In genomic region chr9:95605826-95606555, GRCh38 we compare ENCODE assay signal across 1 cellular context.
TF ChIP-seq lines count a peak whose summit lies in the region.

No MANE protein-coding gene starts in this region.

TF ChIP-seq in GM23338, 12 proteins besides CTCF, POLR2A, EP300 and RAD21 (continued from another document):
- TF ChIP-seq ETS1 (IDR thresholded peaks at IDR 0.05) (no peak), EZH2phosphoT487 (IDR thresholded peaks at IDR 0.05; ENCODE audit: unreplicated experiment) (no peak), STAT1 (IDR thresholded peaks at IDR 0.05; ENCODE audit: unreplicated experiment) (no peak), POLR2AphosphoS5 (IDR thresholded peaks at IDR 0.05; ENCODE audit: low read depth) (no peak), EZH2 (IDR thresholded peaks at IDR 0.05; ENCODE audit: low read depth, unreplicated experiment) (no peak), ZNF462 (CRISPR knock-in tag; IDR thresholded peaks at IDR 0.05) (no peak), NANOG (IDR thresholded peaks at IDR 0.05; ENCODE audit: borderline replicate concordance) (no peak), REST (IDR thresholded peaks at IDR 0.05; ENCODE audit: unreplicated experiment) (no peak), CREB1 (CRISPR knock-in tag; IDR thresholded peaks at IDR 0.05; ENCODE audit: low read depth) (no peak)
